8 cellular contexts compared by ENCODE assay signal in genomic region chr11:3894128-3894731, GRCh38. TPM values are rescaled to one million over a fixed set of nuclear protein-coding genes. Genes with fewer than 3 reads are reported as not detected.
DNase-seq lines count a peak whose midpoint lies in the region; ATAC-seq and TF ChIP-seq lines count a peak whose summit lies in the region.

No MANE protein-coding gene starts in this region.

- H3K36me3 Mint-ChIP-seq in activated naive CD8-positive, alpha-beta T cell treated with anti-CD3 and anti-CD28 coated beads for 36 hours: peaks cover 20% of the 10 kb centered on the region

- H3K4me1 Mint-ChIP-seq in activated naive CD8-positive, alpha-beta T cell treated with anti-CD3 and anti-CD28 coated beads for 36 hours: peaks cover 49% of the 10 kb centered on the region

- peak overlapping the region; percentile 93 for H3K27ac ChIP-seq in neutrophil

- no peaks in the 10 kb centered on the region for H3K27me3 ChIP-seq in neutrophil

- H3K9me3 Mint-ChIP-seq in activated naive CD8-positive, alpha-beta T cell treated with anti-CD3 and anti-CD28 coated beads for 36 hours: no peaks in the 10 kb centered on the region

- peaks cover 49 to 50% of the 10 kb centered on the region in 2 experiments for H3K4me1 ChIP-seq in neutrophil (ENCODE audit: control insufficient read depth in 1 of 2, insufficient read depth in 1 of 2, low read depth in 1 of 2, low read length in 1 of 2)

- ATAC-seq in GM19438 (IDR thresholded peaks at IDR 0.05; ENCODE audit: low read depth, unreplicated experiment): peak; percentile 99
- ATAC-seq in HG03469 (IDR thresholded peaks at IDR 0.05; ENCODE audit: unreplicated experiment): peak; percentile 80

- H3K4me3 ChIP-seq in neutrophil (ENCODE audit: low read depth in 1 of 2, low read length in 1 of 2): peak overlapping the region; percentile 37 to 43

- DNase-seq in Daoy (ENCODE audit: low read depth) (peak; percentile 25), COLO668 (lab: John Stamatoyannopoulos, UW; ENCODE audit: unreplicated experiment) (no peak), RKO (ENCODE audit: low spot score) (no peak), 8988T (no peak)
- peak; percentile 38 for DNase-seq in activated naive CD8-positive, alpha-beta T cell treated with anti-CD3 and anti-CD28 coated beads for 36 hours

- H3K27me3 Mint-ChIP-seq in activated naive CD8-positive, alpha-beta T cell treated with anti-CD3 and anti-CD28 coated beads for 36 hours: no peaks in the 10 kb centered on the region

- H3K36me3 ChIP-seq in neutrophil: no peaks in the 10 kb centered on the region

- peak overlapping the region; percentile 78 for H3K27ac Mint-ChIP-seq in activated naive CD8-positive, alpha-beta T cell treated with anti-CD3 and anti-CD28 coated beads for 36 hours

- no peaks in the 10 kb centered on the region for H3K9me3 ChIP-seq in neutrophil

- peak overlapping the region; percentile 11 for H3K4me3 Mint-ChIP-seq in activated naive CD8-positive, alpha-beta T cell treated with anti-CD3 and anti-CD28 coated beads for 36 hours

- no peak for TF ChIP-seq CTCF in neutrophil (IDR thresholded peaks at IDR 0.05)

RNA-seq across cellular contexts. Expression of gene STIM1, which starts 38.8 kb away (rescaled TPM):
- 7.7 and 13.5 TPM in 2 replicates for total RNA-seq in Daoy (2014; rRNA removed; shearing (Covaris generic))
- 10 to 100 TPM; 49.4 to 55.4 TPM for total RNA-seq in activated naive CD8-positive, alpha-beta T cell treated with anti-CD3 and anti-CD28 coated beads for 36 hours

RNA-seq across cellular contexts. Expression of gene RHOG, which starts 53.5 kb away (rescaled TPM):
- total RNA-seq in Daoy (2014; rRNA removed; shearing (Covaris generic)): 13.4 and 17.3 TPM in 2 replicates
- 100 to 1,000 TPM; 183 to 190 TPM for total RNA-seq in activated naive CD8-positive, alpha-beta T cell treated with anti-CD3 and anti-CD28 coated beads for 36 hours

Comparison
In these comparisons a context has a peak if more than half of its experiments do, and no peak if none do; other contexts are left out.
1. DNase-seq: peak in Daoy (single experiment) and activated naive CD8-positive, alpha-beta T cell treated with anti-CD3 and anti-CD28 coated beads for 36 hours (single experiment); none in COLO668 (single experiment), RKO (single experiment) and 8988T (single experiment).
2. RNA of gene RHOG, which starts 53.5 kb away (total RNA-seq): 183 to 190 TPM in activated naive CD8-positive, alpha-beta T cell treated with anti-CD3 and anti-CD28 coated beads for 36 hours; 13.4 to 17.3 TPM in Daoy; every median in the first group is over 10 times any median in the second.